Comparison of ENCODE assay signal across 38 cellular contexts in genomic region chr2:521853-522530, GRCh38.
"Had no signal": no experiment of that assay in that cellular context is flagged by ENCODE, and none has a peak within 500 bp of the region (broad histone marks: within the 10 kb centered on the region; RNA-seq: fewer than 3 reads in every experiment).

No MANE protein-coding gene starts in this region.

- H3K4me1 ChIP-seq: adrenal gland, ascending aorta, body of pancreas, breast epithelium had no signal

- H3K27me3 Mint-ChIP-seq: activated naive CD4-positive, alpha-beta T cell treated with anti-CD3 and anti-CD28 coated beads, Interleukin-2, amount 10 ng/mL, durations not matched to agents 7 days and 5 days; activated naive CD8-positive, alpha-beta T cell treated with anti-CD3 and anti-CD28 coated beads for 36 hours had no signal

- H3K36me3 Mint-ChIP-seq: activated naive CD4-positive, alpha-beta T cell treated with anti-CD3 and anti-CD28 coated beads, Interleukin-2, amount 10 ng/mL, durations not matched to agents 7 days and 5 days; activated naive CD4-positive, alpha-beta T cell treated with anti-CD3 and anti-CD28 coated beads, Interleukin-2, amount 50 U/mL, for 24 hours; activated naive CD4-positive, alpha-beta T cell treated with anti-CD3 and anti-CD28 coated beads, Interleukin-2, amount 50 U/mL, for 72 hours; activated naive CD8-positive, alpha-beta T cell; activated naive CD8-positive, alpha-beta T cell treated with anti-CD3 and anti-CD28 coated beads for 36 hours; activated naive CD8-positive, alpha-beta T cell treated with anti-CD3 and anti-CD28 coated beads, Interleukin-2, amount 10 ng/mL, durations not matched to agents 7 days and 5 days; brain had no signal

- H3K4me3 Mint-ChIP-seq: activated naive CD4-positive, alpha-beta T cell treated with anti-CD3 and anti-CD28 coated beads, Interleukin-2, amount 10 ng/mL, durations not matched to agents 7 days and 5 days; activated naive CD4-positive, alpha-beta T cell treated with anti-CD3 and anti-CD28 coated beads, Interleukin-2, amount 50 U/mL, for 24 hours; activated naive CD8-positive, alpha-beta T cell; activated naive CD8-positive, alpha-beta T cell treated with anti-CD3 and anti-CD28 coated beads for 36 hours; activated naive CD8-positive, alpha-beta T cell treated with anti-CD3 and anti-CD28 coated beads, Interleukin-2, amount 10 ng/mL, durations not matched to agents 7 days and 5 days; activated naive CD8-positive, alpha-beta T cell treated with anti-CD3 and anti-CD28 coated beads, Interleukin-2, amount 50 U/mL, for 24 hours; activated T-cell treated with anti-CD3 and anti-CD28 coated beads, Interleukin-2, amount 50 U/mL, for 24 hours; activated T-cell treated with anti-CD3 and anti-CD28 coated beads, Interleukin-2, amount 50 U/mL, for 4 hours; activated T-cell treated with anti-CD3 and anti-CD28 coated beads, Interleukin-2, amount 50 U/mL, for 72 hours; activated T-helper 1 cell treated with anti-CD3 and anti-CD28 coated beads, Interleukin-12 subunit alpha, Interleukin-12 subunit beta, Interleukin-2, Interleukin-4 antibody, amounts not matched to agents 30 ng/mL and 10 ng/mL and 1 ng/mL, durations not matched to agents 14 hours and 24 hours and 36 hours; activated T-helper 17 cell treated with anti-CD3 and anti-CD28 coated beads, Interleukin-2, amount 50 U/mL, for 72 hours; brain; central memory CD8-positive, alpha-beta T cell had no signal

- H3K36me3 ChIP-seq: adrenal gland, ascending aorta, brain microvascular endothelial cell, breast epithelium, cardiac muscle cell had no signal

- H3K4me1 Mint-ChIP-seq: activated naive CD4-positive, alpha-beta T cell treated with anti-CD3 and anti-CD28 coated beads, Interleukin-2, amount 10 ng/mL, durations not matched to agents 7 days and 5 days; activated naive CD4-positive, alpha-beta T cell treated with anti-CD3 and anti-CD28 coated beads, Interleukin-2, amount 50 U/mL, for 24 hours; activated naive CD8-positive, alpha-beta T cell treated with anti-CD3 and anti-CD28 coated beads for 36 hours; activated naive CD8-positive, alpha-beta T cell treated with anti-CD3 and anti-CD28 coated beads, Interleukin-2, amount 10 ng/mL, durations not matched to agents 7 days and 5 days; activated naive CD8-positive, alpha-beta T cell treated with anti-CD3 and anti-CD28 coated beads, Interleukin-2, amount 50 U/mL, for 24 hours; activated T-helper 17 cell treated with anti-CD3 and anti-CD28 coated beads, Interleukin-2, amount 50 U/mL, for 72 hours; central memory CD8-positive, alpha-beta T cell had no signal

- H3K27me3 ChIP-seq: adrenal gland, ascending aorta, body of pancreas, brain microvascular endothelial cell, cardiac muscle cell had no signal

- H3K9me3 ChIP-seq: adrenal gland, ascending aorta, body of pancreas, breast epithelium had no signal

- H3K9me3 Mint-ChIP-seq: activated naive CD4-positive, alpha-beta T cell treated with anti-CD3 and anti-CD28 coated beads, Interleukin-2, amount 10 ng/mL, durations not matched to agents 7 days and 5 days; activated naive CD4-positive, alpha-beta T cell treated with anti-CD3 and anti-CD28 coated beads, Interleukin-2, amount 50 U/mL, for 24 hours; activated naive CD4-positive, alpha-beta T cell treated with anti-CD3 and anti-CD28 coated beads, Interleukin-2, amount 50 U/mL, for 72 hours; activated naive CD8-positive, alpha-beta T cell treated with anti-CD3 and anti-CD28 coated beads for 36 hours; activated naive CD8-positive, alpha-beta T cell treated with anti-CD3 and anti-CD28 coated beads, Interleukin-2, amount 10 ng/mL, durations not matched to agents 7 days and 5 days; activated naive CD8-positive, alpha-beta T cell treated with anti-CD3 and anti-CD28 coated beads, Interleukin-2, amount 50 U/mL, for 24 hours; activated T-cell treated with anti-CD3 and anti-CD28 coated beads, Interleukin-2, amount 50 U/mL, for 24 hours; activated T-cell treated with anti-CD3 and anti-CD28 coated beads, Interleukin-2, amount 50 U/mL, for 4 hours; activated T-cell treated with anti-CD3 and anti-CD28 coated beads, Interleukin-2, amount 50 U/mL, for 72 hours; activated T-helper 1 cell treated with anti-CD3 and anti-CD28 coated beads, Interleukin-12 subunit alpha, Interleukin-12 subunit beta, Interleukin-2, Interleukin-4 antibody, amounts not matched to agents 30 ng/mL and 10 ng/mL and 1 ng/mL, durations not matched to agents 14 hours and 24 hours and 36 hours; activated T-helper 17 cell treated with anti-CD3 and anti-CD28 coated beads, Interleukin-2, amount 50 U/mL, for 72 hours; activated T-helper 2 cell treated with anti-CD3 and anti-CD28 coated beads, Interferon-gamma antibody, Interleukin-2, Interleukin-4, amounts not matched to agents 10 μg/mL and 5 μg/mL and 100 μg/mL, durations not matched to agents 14 hours and 24 hours and 36 hours; central memory CD8-positive, alpha-beta T cell had no signal

- ATAC-seq: activated naive CD4-positive, alpha-beta T cell treated with anti-CD3 and anti-CD28 coated beads, Interleukin-2, amount 50 U/mL, for 72 hours; activated naive CD8-positive, alpha-beta T cell treated with anti-CD3 and anti-CD28 coated beads, Interleukin-2, amount 50 U/mL, for 24 hours; activated T-cell treated with anti-CD3 and anti-CD28 coated beads, Interleukin-2, amount 50 U/mL, for 4 hours; activated T-cell treated with anti-CD3 and anti-CD28 coated beads, Interleukin-2, amount 50 U/mL, for 72 hours; activated T-helper 17 cell treated with anti-CD3 and anti-CD28 coated beads, Interleukin-2, amount 50 U/mL, for 72 hours; body of pancreas had no signal

- H3K27ac Mint-ChIP-seq: activated naive CD4-positive, alpha-beta T cell treated with anti-CD3 and anti-CD28 coated beads, Interleukin-2, amount 10 ng/mL, durations not matched to agents 7 days and 5 days; activated naive CD4-positive, alpha-beta T cell treated with anti-CD3 and anti-CD28 coated beads, Interleukin-2, amount 50 U/mL, for 24 hours; activated naive CD4-positive, alpha-beta T cell treated with anti-CD3 and anti-CD28 coated beads, Interleukin-2, amount 50 U/mL, for 72 hours; activated naive CD8-positive, alpha-beta T cell; activated naive CD8-positive, alpha-beta T cell treated with anti-CD3 and anti-CD28 coated beads for 36 hours; activated naive CD8-positive, alpha-beta T cell treated with anti-CD3 and anti-CD28 coated beads, Interleukin-2, amount 10 ng/mL, durations not matched to agents 7 days and 5 days; activated naive CD8-positive, alpha-beta T cell treated with anti-CD3 and anti-CD28 coated beads, Interleukin-2, amount 50 U/mL, for 24 hours; activated T-cell treated with anti-CD3 and anti-CD28 coated beads, Interleukin-2, amount 50 U/mL, for 24 hours; activated T-helper 1 cell treated with anti-CD3 and anti-CD28 coated beads, Interleukin-12 subunit alpha, Interleukin-12 subunit beta, Interleukin-2, Interleukin-4 antibody, amounts not matched to agents 30 ng/mL and 10 ng/mL and 1 ng/mL, durations not matched to agents 14 hours and 24 hours and 36 hours; activated T-helper 17 cell treated with anti-CD3 and anti-CD28 coated beads, Interleukin-2, amount 50 U/mL, for 72 hours; activated T-helper 2 cell treated with anti-CD3 and anti-CD28 coated beads, Interferon-gamma antibody, Interleukin-2, Interleukin-4, amounts not matched to agents 10 μg/mL and 5 μg/mL and 100 μg/mL, durations not matched to agents 14 hours and 24 hours and 36 hours had no signal

- H3K4me3 ChIP-seq: adrenal gland, ascending aorta, body of pancreas, breast epithelium, cardiac muscle cell had no signal

- H3K27ac ChIP-seq: adrenal gland, ascending aorta, body of pancreas, brain microvascular endothelial cell, breast epithelium, cardiac muscle cell had no signal

- DNase-seq: activated effector memory CD4-positive, alpha-beta T cell treated with anti-CD3 and anti-CD28 coated beads, Interleukin-2, amount 50 U/mL, for 16 hours; activated effector memory CD4-positive, alpha-beta T cell treated with Interleukin-2 at 50 U/mL for 16 hours; activated gamma-delta T cell; activated gamma-delta T cell treated with Interleukin-2 at 50 U/mL for 16 hours; activated naive CD4-positive, alpha-beta T cell; activated naive CD4-positive, alpha-beta T cell treated with anti-CD3 and anti-CD28 coated beads, Interleukin-2, amount 10 ng/mL, durations not matched to agents 7 days and 5 days; activated naive CD4-positive, alpha-beta T cell treated with anti-CD3 and anti-CD28 coated beads, Interleukin-2, amount 50 U/mL, for 16 hours; activated naive CD4-positive, alpha-beta T cell treated with Interleukin-2 at 50 U/mL for 16 hours; activated naive CD8-positive, alpha-beta T cell treated with anti-CD3 and anti-CD28 coated beads for 36 hours; activated naive CD8-positive, alpha-beta T cell treated with anti-CD3 and anti-CD28 coated beads, Interleukin-2, amount 10 ng/mL, durations not matched to agents 7 days and 5 days; activated naive CD8-positive, alpha-beta T cell treated with anti-CD3 and anti-CD28 coated beads, Interleukin-2, amount 50 U/mL, for 24 hours; activated T-cell treated with anti-CD3 and anti-CD28 coated beads for 4 hours; activated T-cell treated with anti-CD3 and anti-CD28 coated beads, Interleukin-2, amount 50 U/mL, for 1 hour; activated T-cell treated with anti-CD3 and anti-CD28 coated beads, Interleukin-2, amount 50 U/mL, for 24 hours; activated T-cell treated with anti-CD3 and anti-CD28 coated beads, Interleukin-2, amount 50 U/mL, for 4 hours; activated T-cell treated with anti-CD3 and anti-CD28 coated beads, Interleukin-2, amount 50 U/mL, for 48 hours; activated T-cell treated with anti-CD3 and anti-CD28 coated beads, Interleukin-2, amount 50 U/mL, for 72 hours; adrenal gland; amniotic stem cell; amygdala; anterior cingulate cortex; aorta; body of pancreas; brain microvascular endothelial cell; caudate nucleus; central memory CD4-positive, alpha-beta T cell; cerebellar nuclear complex had no signal
